11 cellular contexts compared by ENCODE assay signal in the genomic region with DNA sequence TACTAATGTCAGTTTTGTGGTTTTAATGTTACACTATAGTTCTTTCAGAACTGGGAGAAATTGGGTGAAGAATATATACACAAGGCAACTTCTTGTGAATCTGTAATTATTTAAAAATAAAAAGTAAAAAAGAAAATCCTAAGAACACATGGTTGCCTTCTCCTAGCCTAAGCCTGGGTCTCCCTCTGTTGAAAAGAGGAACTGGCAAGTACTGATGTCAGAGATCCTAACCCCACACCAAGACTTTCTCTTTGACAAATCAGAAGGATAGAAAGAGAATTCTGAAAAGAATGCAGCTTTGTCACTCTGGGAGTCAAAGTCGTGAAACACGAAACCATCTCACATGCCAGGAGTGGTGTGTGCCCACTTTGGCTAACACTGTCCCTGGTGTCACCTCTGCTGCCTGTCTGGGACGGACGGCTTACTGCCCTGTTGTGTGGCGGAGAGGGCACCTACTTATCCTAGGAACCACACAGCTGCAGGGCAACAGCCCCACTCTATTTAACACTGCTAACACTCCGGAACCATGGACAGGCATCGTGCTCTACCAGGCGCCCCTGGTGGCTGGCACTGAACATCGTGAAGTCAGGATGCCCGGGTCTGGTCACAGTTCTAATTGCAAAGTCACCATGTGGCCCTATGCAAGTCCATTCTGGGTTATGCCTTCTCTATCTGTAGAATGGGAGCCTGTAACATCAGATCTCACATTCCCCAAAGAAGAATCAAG.
DNase-seq lines count a peak whose midpoint lies in the region; ATAC-seq and TF ChIP-seq lines count a peak whose summit lies in the region.
"Had no signal": no experiment of that assay in that cellular context is flagged by ENCODE, and none has a peak within 500 bp of the region (broad histone marks: within the 10 kb centered on the region; RNA-seq: fewer than 3 reads in every experiment).

No MANE protein-coding gene starts in this region.

- no peak for ATAC-seq in HG03432 (IDR thresholded peaks at IDR 0.05; ENCODE audit: unreplicated experiment)

- H3K9me3 Mint-ChIP-seq in endodermal cell (peaks cover 2% of the 10 kb centered on the region), osteocyte (ENCODE audit: unreplicated experiment) (no peaks in the 10 kb centered on the region)

- no peak overlapping the region for H3K4me3 Mint-ChIP-seq in endodermal cell
- no peak overlapping the region for H3K4me3 Mint-ChIP-seq in osteocyte (ENCODE audit: unreplicated experiment)

- H3K4me1 ChIP-seq in endodermal cell (ENCODE audit: control insufficient read depth, insufficient read depth, low read length), result no peaks in the 10 kb centered on the region

- H3K27me3 Mint-ChIP-seq in endodermal cell (ENCODE audit: insufficient read depth) (peaks cover 23% of the 10 kb centered on the region), osteocyte (ENCODE audit: unreplicated experiment) (peaks cover 13% of the 10 kb centered on the region)

- no peaks in the 10 kb centered on the region for H3K36me3 ChIP-seq in endodermal cell (ENCODE audit: control insufficient read depth, insufficient read depth, low read length)
- H3K36me3 ChIP-seq: ovary had no signal

- DNase-seq in NCI-H748 (lab: John Stamatoyannopoulos, UW; ENCODE audit: unreplicated experiment) (peak; percentile 30), NCI-H748 treated with DMSO at 0.1 percent for 48 hours (lab: John Stamatoyannopoulos, UW) (no peak), NCI-H69 (lab: John Stamatoyannopoulos, UW) (peak; percentile 42), endodermal cell (peak; percentile 64), osteocyte (ENCODE audit: extremely low spot score, unreplicated experiment) (no peak), NCI-H2196 treated with DMSO at 0.1 percent for 48 hours (lab: John Stamatoyannopoulos, UW; ENCODE audit: unreplicated experiment) (no peak), HPDE6-E6E7 (ENCODE audit: extremely low spot score) (no peak)
- DNase-seq: AML-193, NCI-H187 treated with DMSO at 0.1 percent for 48 hours, ovary had no signal

- 73 to 76% methylated on average over 10 of the region's 10 CpGs for WGBS in endodermal cell (ENCODE audit: insufficient coverage in 1 of 2, insufficient read length in 1 of 2), 2 experiments

- H3K9me3 ChIP-seq in endodermal cell (ENCODE audit: control insufficient read depth, low read length), result no peaks in the 10 kb centered on the region
- H3K9me3 ChIP-seq: ovary had no signal

- H3K27ac Mint-ChIP-seq in endodermal cell, result no peak overlapping the region
- H3K27ac Mint-ChIP-seq in osteocyte (ENCODE audit: unreplicated experiment), result no peak overlapping the region

- H3K4me3 ChIP-seq in endodermal cell (ENCODE audit: low read length), result no peak overlapping the region
- H3K4me3 ChIP-seq: ovary had no signal

- TF ChIP-seq CTCF in endodermal cell (conservative IDR thresholded peaks at IDR 0.05) (peak; percentile 56), osteocyte (IDR thresholded peaks at IDR 0.05) (peak; percentile 13)

- no peak overlapping the region for H3K27ac ChIP-seq in endodermal cell (ENCODE audit: low read depth, low read length)
- H3K27ac ChIP-seq: ovary had no signal

- H3K9ac ChIP-seq in endodermal cell (ENCODE audit: extremely low read depth, low read length, poor library complexity, severe bottlenecking), result no peak overlapping the region

- H3K4me1 Mint-ChIP-seq in endodermal cell, result no peaks in the 10 kb centered on the region
- H3K4me1 Mint-ChIP-seq in osteocyte (ENCODE audit: unreplicated experiment), result no peaks in the 10 kb centered on the region

- H3K36me3 Mint-ChIP-seq in endodermal cell (ENCODE audit: low read depth), result no peaks in the 10 kb centered on the region
- no peaks in the 10 kb centered on the region for H3K36me3 Mint-ChIP-seq in osteocyte (ENCODE audit: unreplicated experiment)

- no peaks in the 10 kb centered on the region for H3K27me3 ChIP-seq in endodermal cell (ENCODE audit: control insufficient read depth, insufficient read depth, low read length, poor library complexity, severe bottlenecking)
- H3K27me3 ChIP-seq: ovary had no signal

Comparison
In these comparisons a context has a peak if more than half of its experiments do, and no peak if none do; other contexts are left out.
1. DNase-seq: peak in NCI-H748 (single experiment), NCI-H69 (single experiment) and endodermal cell (single experiment); none in NCI-H748 treated with DMSO at 0.1 percent for 48 hours (single experiment), osteocyte (single experiment), NCI-H2196 treated with DMSO at 0.1 percent for 48 hours (single experiment) and HPDE6-E6E7 (single experiment).